In genomic region chr1:222373216-222373615, GRCh38 we compare ENCODE assay signal across 1 cellular context.
TF ChIP-seq lines count a peak whose summit lies in the region.

No MANE protein-coding gene starts in this region.

TF ChIP-seq in IMR-90, 13 proteins besides CTCF, POLR2A, EP300 and RAD21:
- TF ChIP-seq MAFK (IDR thresholded peaks at IDR 0.05; ENCODE audit: low read depth, low read length) (no peak), SMC3 (IDR thresholded peaks at IDR 0.05; ENCODE audit: low read depth, low read length) (no peak), CEBPB (IDR thresholded peaks at IDR 0.05; ENCODE audit: low read depth, low read length) (no peak), MXI1 (IDR thresholded peaks at IDR 0.05; ENCODE audit: borderline replicate concordance, low read depth, low read length) (no peak), MAZ (IDR thresholded peaks at IDR 0.05; ENCODE audit: borderline replicate concordance, low read depth, low read length) (no peak), ELK1 (IDR thresholded peaks at IDR 0.05; ENCODE audit: borderline replicate concordance, low read depth, low read length) (no peak), RCOR1 (IDR thresholded peaks at IDR 0.05; ENCODE audit: insufficient replicate concordance, low read length) (no peak), BHLHE40 (IDR thresholded peaks at IDR 0.05; ENCODE audit: low read depth, low read length) (no peak), RFX5 (IDR thresholded peaks at IDR 0.05; ENCODE audit: low read depth, low read length) (no peak), CHD1 (IDR thresholded peaks at IDR 0.05; ENCODE audit: low read depth, low read length) (no peak), NFE2L2 (IDR thresholded peaks at IDR 0.05; ENCODE audit: low read depth, low read length) (no peak), FOS (IDR thresholded peaks at IDR 0.05; ENCODE audit: low read depth, low read length) (no peak)
- TF ChIP-seq, protein P1, sequence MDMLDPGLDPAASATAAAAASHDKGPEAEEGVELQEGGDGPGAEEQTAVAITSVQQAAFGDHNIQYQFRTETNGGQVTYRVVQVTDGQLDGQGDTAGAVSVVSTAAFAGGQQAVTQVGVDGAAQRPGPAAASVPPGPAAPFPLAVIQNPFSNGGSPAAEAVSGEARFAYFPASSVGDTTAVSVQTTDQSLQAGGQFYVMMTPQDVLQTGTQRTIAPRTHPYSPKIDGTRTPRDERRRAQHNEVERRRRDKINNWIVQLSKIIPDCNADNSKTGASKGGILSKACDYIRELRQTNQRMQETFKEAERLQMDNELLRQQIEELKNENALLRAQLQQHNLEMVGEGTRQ (IDR thresholded peaks at IDR 0.05; ENCODE audit: low read depth, low read length) = no peak
TF ChIP-seq in IMR-90: peak in this region for 0.
